Comparison of ENCODE assay signal across 20 cellular contexts in the genomic region with DNA sequence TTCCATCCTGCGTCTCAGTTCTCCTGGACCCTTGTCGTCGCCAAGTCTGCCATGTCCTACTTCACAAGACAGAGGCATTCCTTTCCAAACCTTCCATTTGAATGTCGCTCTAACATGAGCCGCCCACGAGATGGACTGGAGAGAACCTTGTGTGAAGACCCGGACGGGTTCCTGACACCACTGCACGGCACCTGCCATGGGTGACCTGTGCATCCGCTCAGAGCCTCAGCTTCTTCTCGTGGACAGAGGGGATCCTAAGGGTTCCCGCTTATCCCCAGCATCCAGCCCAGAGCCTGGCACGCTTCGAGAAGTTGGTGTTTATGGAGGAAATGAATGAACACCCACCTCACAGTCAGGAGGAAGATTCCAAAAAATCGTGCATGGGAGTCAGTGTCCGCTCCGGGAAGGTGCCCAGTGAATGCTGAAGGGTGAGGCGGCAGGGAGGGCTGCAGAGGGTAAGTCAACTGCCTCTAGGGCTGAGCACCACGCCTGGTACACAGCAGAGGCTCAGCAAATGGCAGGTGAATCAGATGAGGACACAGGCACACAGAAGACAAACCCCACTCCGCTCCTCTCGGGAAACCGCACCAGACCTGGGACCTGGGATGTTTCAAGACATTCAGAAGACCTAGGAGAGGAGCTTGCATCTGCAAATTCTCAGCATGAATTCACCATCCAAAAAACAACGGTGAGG.
"Had no signal": no experiment of that assay in that cellular context is flagged by ENCODE, and none has a peak within 500 bp of the region (broad histone marks: within the 10 kb centered on the region; RNA-seq: fewer than 3 reads in every experiment).

No MANE protein-coding gene starts in this region.

- H3K36me3 ChIP-seq: MG63 had no signal

- H3K27ac ChIP-seq: RWPE1 had no signal

- H3K4me1 Mint-ChIP-seq: IgD-negative memory B cell had no signal

- H3K27ac Mint-ChIP-seq: IgD-negative memory B cell had no signal

- H3K4me3 Mint-ChIP-seq: IgD-negative memory B cell had no signal

- H3K4me3 ChIP-seq: K562, MG63 had no signal

- H3K9me2 ChIP-seq: SK-N-SH had no signal

- H3K9ac ChIP-seq: SK-N-SH had no signal

- H3K9me3 ChIP-seq: MG63, SK-N-SH had no signal

- H3K27me3 ChIP-seq: MG63 had no signal

- H3K4me2 ChIP-seq: SK-N-SH had no signal

- DNase-seq: MG63, NCI-H1092 treated with DMSO at 0.1 percent for 48 hours, NCI-H1436, NCI-H187, NCI-H2029, NCI-H2081 treated with DMSO at 0.1 percent for 48 hours, NCI-H2171, NCI-H226, NCI-H446, NCI-H510A, NCI-H524 treated with DMSO at 0.1 percent for 48 hours, NCI-H69, NCI-H774, PC-3, SHP77, SK-N-SH, SW 1271 had no signal
